21 cellular contexts compared by ENCODE assay signal in genomic region chr3:189139631-189140030, GRCh38. TPM values are rescaled to one million over a fixed set of nuclear protein-coding genes. Genes with fewer than 3 reads are reported as not detected.
A peak's percentile ranks its signal among the peaks of the same experiment; 100 is the strongest.
DNase-seq lines count a peak whose midpoint lies in the region; ATAC-seq lines count a peak whose summit lies in the region.
"Had no signal": no experiment of that assay in that cellular context is flagged by ENCODE, and none has a peak within 500 bp of the region (broad histone marks: within the 10 kb centered on the region; RNA-seq: fewer than 3 reads in every experiment).

No MANE protein-coding gene starts in this region.

- DNase-seq in NCI-H1694 (lab: John Stamatoyannopoulos, UW) (peak; percentile 97), cerebellar cortex (ENCODE audit: low spot score) (peak; percentile 81), middle frontal gyrus (ENCODE audit: extremely low spot score, low spot score) (peak; percentile 50), islet precursor cell (no peak)
- no peak for DNase-seq in stimulated activated naive CD8-positive, alpha-beta T cell treated with anti-CD3 and anti-CD28 coated beads, Interleukin-15, Interleukin-2, amounts not matched to agents 100 U/mL and 50 U/mL, for 24 hours
- DNase-seq: ACHN; CD8-positive, alpha-beta T cell; EL; H7; KBM-7; MM.1S; NCI-H1092 treated with DMSO at 0.1 percent for 48 hours; NCI-H1436 treated with DMSO at 0.1 percent for 48 hours; NCI-H2029 treated with DMSO at 0.1 percent for 48 hours; NCI-H526 treated with DMSO at 0.1 percent for 48 hours; OCI-M1; SJCRH30 had no signal

- ATAC-seq in esophagus mucosa, result no peak
- no peak for ATAC-seq in HG03025 (IDR thresholded peaks at IDR 0.05; ENCODE audit: low FRiP score, unreplicated experiment)
- ATAC-seq in stimulated activated naive CD8-positive, alpha-beta T cell treated with anti-CD3 and anti-CD28 coated beads, Interleukin-15, Interleukin-2, amounts not matched to agents 100 U/mL and 50 U/mL, for 24 hours, result no peak
- ATAC-seq: CD8-positive, alpha-beta T cell; GM12878 had no signal

RNA-seq across cellular contexts. Expression of gene TPRG1, which starts 32.1 kb away (rescaled TPM):
- total RNA-seq in esophagus mucosa, result 30.4 TPM
- total RNA-seq: HT-29 had no signal

Comparison
In these comparisons a context has a peak if more than half of its experiments do, and no peak if none do; other contexts are left out.
1. DNase-seq: peak in NCI-H1694 (single experiment), cerebellar cortex (single experiment) and middle frontal gyrus (single experiment); none in islet precursor cell (single experiment) and stimulated activated naive CD8-positive, alpha-beta T cell treated with anti-CD3 and anti-CD28 coated beads, Interleukin-15, Interleukin-2, amounts not matched to agents 100 U/mL and 50 U/mL, for 24 hours (single experiment).